Comparison of ENCODE assay signal across 9 cellular contexts in genomic region chr6:110877569-110877968, GRCh38. TPM values are rescaled to one million over a fixed set of nuclear protein-coding genes. Genes with fewer than 3 reads are reported as not detected.
DNase-seq lines count a peak whose midpoint lies in the region; TF ChIP-seq lines count a peak whose summit lies in the region.
"Had no signal": no experiment of that assay in that cellular context is flagged by ENCODE, and none has a peak within 500 bp of the region (broad histone marks: within the 10 kb centered on the region; RNA-seq: fewer than 3 reads in every experiment).

No MANE protein-coding gene starts in this region.

- H4K20me1 ChIP-seq in SU-DHL-6 (ENCODE audit: low read depth, low read length) (peaks cover 53% of the 10 kb centered on the region), fibroblast of lung (ENCODE audit: control insufficient read depth, extremely low read depth, insufficient read depth, low read length) (peaks cover 6% of the 10 kb centered on the region)

- H2AFZ ChIP-seq in SU-DHL-6 (ENCODE audit: low read depth, low read length, severe bottlenecking) (no peak overlapping the region), fibroblast of lung (ENCODE audit: low read length) (no peak overlapping the region)

- H3K79me2 ChIP-seq in SU-DHL-6 (ENCODE audit: insufficient read depth, low read length) (peaks cover 80% of the 10 kb centered on the region), fibroblast of lung (ENCODE audit: control insufficient read depth, insufficient read depth, low read length) (peaks cover 79% of the 10 kb centered on the region)

- H3K9ac ChIP-seq in SU-DHL-6 (ENCODE audit: low read length) = peak overlapping the region; percentile 98
- no peak overlapping the region for H3K9ac ChIP-seq in fibroblast of lung (ENCODE audit: insufficient read depth, low read length)

- no peak for DNase-seq in GM12865 (ENCODE audit: low read depth)
- DNase-seq in fibroblast of lung (ENCODE audit: low read depth in 2 of 2) = no peak
- no peak for DNase-seq in retinal pigment epithelial cell (ENCODE audit: low read depth)
- no peak for DNase-seq in SHP77 treated with DMSO at 0.1 percent for 48 hours (lab: John Stamatoyannopoulos, UW)
- DNase-seq in putamen (ENCODE audit: low spot score) = no peak
- no peak for DNase-seq in epidermal melanocyte (ENCODE audit: insufficient read length, low spot score)
- no peak for DNase-seq in NCI-H446 (lab: John Stamatoyannopoulos, UW)
- DNase-seq: NCI-H226 had no signal

- H3K36me3 ChIP-seq in SU-DHL-6 (ENCODE audit: low read length) (no peaks in the 10 kb centered on the region), fibroblast of lung (ENCODE audit: control insufficient read depth, insufficient read depth, low read length) (no peaks in the 10 kb centered on the region)

- TF ChIP-seq CTCF in GM12865 (IDR thresholded peaks at IDR 0.05; ENCODE audit: insufficient read depth, low read depth, low read length, missing control alignments) (no peak), SU-DHL-6 (IDR thresholded peaks at IDR 0.05; ENCODE audit: insufficient read depth, low read length, poor library complexity, severe bottlenecking) (no peak), fibroblast of lung (conservative IDR thresholded peaks at IDR 0.05 in 1 of 2, IDR thresholded peaks at IDR 0.05 in 1 of 2; ENCODE audit: low read depth in 1 of 2, low read length in 2 of 2) (no peak), retinal pigment epithelial cell (conservative IDR thresholded peaks at IDR 0.05; ENCODE audit: low read depth, low read length) (no peak)

- H3K27me3 ChIP-seq in SU-DHL-6 (ENCODE audit: low read length) = no peaks in the 10 kb centered on the region
- H3K27me3 ChIP-seq in fibroblast of lung (ENCODE audit: control insufficient read depth, insufficient read depth, low read length) = no peaks in the 10 kb centered on the region

- H3K4me3 ChIP-seq in GM12865 (ENCODE audit: low read depth, low read length) (peak overlapping the region; percentile 76), SU-DHL-6 (ENCODE audit: insufficient read depth, low read length, poor library complexity, severe bottlenecking) (peak overlapping the region; percentile 84), fibroblast of lung (replicated peaks in 1 of 4; ENCODE audit: control extremely low read depth in 1 of 4, insufficient read depth in 1 of 4, low read depth in 3 of 4, low read length in 4 of 4) (peak overlapping the region; percentile 66 to 91 (median 84)), retinal pigment epithelial cell (ENCODE audit: low read length) (peak overlapping the region; percentile 91)

- H3K9me3 ChIP-seq in SU-DHL-6 (ENCODE audit: insufficient read depth, low read length) = no peaks in the 10 kb centered on the region
- no peaks in the 10 kb centered on the region for H3K9me3 ChIP-seq in fibroblast of lung (ENCODE audit: control insufficient read depth, insufficient read depth, low read depth, low read length)

- H3K4me2 ChIP-seq in SU-DHL-6 (ENCODE audit: low read depth, low read length, poor library complexity, severe bottlenecking) (peak overlapping the region; percentile 91), fibroblast of lung (ENCODE audit: extremely low read depth, insufficient read depth, low read length) (peak overlapping the region; percentile 98)

- H3K9me2 ChIP-seq in SU-DHL-6 (replicated peaks; ENCODE audit: insufficient read depth, low read length) = no peaks in the 10 kb centered on the region

- H3F3A ChIP-seq in SU-DHL-6 (ENCODE audit: insufficient read depth) = peaks cover 24% of the 10 kb centered on the region; the same call in 1 of the 2 replicates

- peaks cover 8% of the 10 kb centered on the region for H3K4me1 ChIP-seq in fibroblast of lung (ENCODE audit: control insufficient read depth, extremely low read depth, insufficient read depth, low read length)

- H3K27ac ChIP-seq in SU-DHL-6 (ENCODE audit: low read depth, low read length) (peak overlapping the region; percentile 77; the same call in 1 of the 2 replicates), fibroblast of lung (ENCODE audit: insufficient read depth, low read length) (peak overlapping the region; percentile 87)

RNA-seq across cellular contexts. Expression of gene AMD1, which starts 3.0 kb away (rescaled TPM):
- total RNA-seq in fibroblast of lung = 33.4 and 33.9 TPM in 2 replicates
- 92.5 and 107 TPM in 2 replicates for polyA plus RNA-seq in fibroblast of lung
- polyA plus RNA-seq in fibroblast of lung (2012) = 42.2 and 42.5 TPM in 2 replicates
- 5.5 and 6.7 TPM in 2 replicates for polyA minus RNA-seq in fibroblast of lung (ENCODE audit: low replicate concordance)
